ENCODE assay signal across 28 cellular contexts in the genomic region with DNA sequence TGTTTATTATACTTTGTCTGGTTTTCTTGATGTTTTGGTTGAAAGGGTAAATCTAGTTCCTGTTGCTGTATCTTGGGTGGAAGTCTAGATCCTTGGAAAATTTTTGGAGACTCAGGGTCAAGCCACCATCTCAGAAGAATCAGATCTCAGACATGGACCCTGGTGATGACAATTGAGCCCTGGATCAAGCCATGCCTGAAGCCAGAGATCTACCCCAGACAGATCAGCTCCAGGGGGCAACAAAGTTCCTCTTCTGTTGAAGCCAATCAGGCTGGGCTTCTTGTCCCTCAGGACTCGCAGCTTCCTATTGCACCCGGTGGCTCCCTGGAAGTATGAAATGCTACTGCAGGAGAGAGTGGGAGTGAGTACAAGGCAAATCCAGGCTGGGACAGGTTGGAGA.
"Had no signal": no experiment of that assay in that cellular context is flagged by ENCODE, and none has a peak within 500 bp of the region (broad histone marks: within the 10 kb centered on the region; RNA-seq: fewer than 3 reads in every experiment).

No MANE protein-coding gene starts in this region.

- H3K4me3 ChIP-seq: MG63 had no signal

- H3K4me1 Mint-ChIP-seq: activated CD4-positive, alpha-beta memory T cell treated with anti-CD3 and anti-CD28 coated beads, Interleukin-2, amount 10 ng/mL, durations not matched to agents 7 days and 5 days; activated CD8-positive, alpha-beta memory T cell treated with anti-CD3 and anti-CD28 coated beads, Interleukin-2, amount 10 ng/mL, durations not matched to agents 7 days and 5 days; activated naive CD4-positive, alpha-beta T cell treated with anti-CD3 and anti-CD28 coated beads, Interleukin-2, amount 10 ng/mL, durations not matched to agents 7 days and 5 days; activated naive CD8-positive, alpha-beta T cell treated with anti-CD3 and anti-CD28 coated beads, Interleukin-2, amount 50 U/mL, for 24 hours; brain had no signal

- H3K27ac ChIP-seq: WERI-Rb-1 had no signal

- H3K4me3 Mint-ChIP-seq: activated CD4-positive, alpha-beta memory T cell treated with anti-CD3 and anti-CD28 coated beads, Interleukin-2, amount 10 ng/mL, durations not matched to agents 7 days and 5 days; activated CD8-positive, alpha-beta memory T cell treated with anti-CD3 and anti-CD28 coated beads, Interleukin-2, amount 10 ng/mL, durations not matched to agents 7 days and 5 days; activated naive CD4-positive, alpha-beta T cell treated with anti-CD3 and anti-CD28 coated beads, Interleukin-2, amount 10 ng/mL, durations not matched to agents 7 days and 5 days; activated naive CD8-positive, alpha-beta T cell; activated naive CD8-positive, alpha-beta T cell treated with anti-CD3 and anti-CD28 coated beads, Interleukin-2, amount 50 U/mL, for 24 hours; brain had no signal

- H3K36me3 Mint-ChIP-seq: activated naive CD4-positive, alpha-beta T cell treated with anti-CD3 and anti-CD28 coated beads, Interleukin-2, amount 10 ng/mL, durations not matched to agents 7 days and 5 days; brain had no signal

- H3K27ac Mint-ChIP-seq: activated CD4-positive, alpha-beta memory T cell treated with anti-CD3 and anti-CD28 coated beads, Interleukin-2, amount 10 ng/mL, durations not matched to agents 7 days and 5 days; activated CD8-positive, alpha-beta memory T cell treated with anti-CD3 and anti-CD28 coated beads, Interleukin-2, amount 10 ng/mL, durations not matched to agents 7 days and 5 days; activated naive CD4-positive, alpha-beta T cell treated with anti-CD3 and anti-CD28 coated beads, Interleukin-2, amount 10 ng/mL, durations not matched to agents 7 days and 5 days; activated naive CD8-positive, alpha-beta T cell; activated naive CD8-positive, alpha-beta T cell treated with anti-CD3 and anti-CD28 coated beads, Interleukin-2, amount 50 U/mL, for 24 hours had no signal

- ATAC-seq: activated CD8-positive, alpha-beta memory T cell treated with anti-CD3 and anti-CD28 coated beads, Interleukin-2, amount 10 ng/mL, durations not matched to agents 7 days and 5 days; activated naive CD8-positive, alpha-beta T cell treated with anti-CD3 and anti-CD28 coated beads, Interleukin-2, amount 50 U/mL, for 24 hours; Panc1 had no signal

- DNase-seq: activated CD4-positive, alpha-beta memory T cell treated with anti-CD3 and anti-CD28 coated beads, Interleukin-2, amount 10 ng/mL, durations not matched to agents 7 days and 5 days; activated CD4-positive, alpha-beta T cell treated with anti-CD3 and anti-CD28 coated beads for 1 hour; activated CD4-positive, alpha-beta T cell treated with anti-CD3 and anti-CD28 coated beads for 48 hours; activated CD4-positive, CD25-positive, alpha-beta regulatory T cell; activated CD8-positive, alpha-beta memory T cell treated with anti-CD3 and anti-CD28 coated beads for 24 hours; activated CD8-positive, alpha-beta memory T cell treated with anti-CD3 and anti-CD28 coated beads, Interleukin-2, amount 10 ng/mL, durations not matched to agents 7 days and 5 days; activated CD8-positive, alpha-beta memory T cell treated with anti-CD3 and anti-CD28 coated beads, Interleukin-2, amount 50 U/mL, for 48 hours; activated effector memory CD4-positive, alpha-beta T cell treated with Interleukin-2 at 50 U/mL for 16 hours; activated naive CD4-positive, alpha-beta T cell treated with anti-CD3 and anti-CD28 coated beads, Interleukin-2, amount 10 ng/mL, durations not matched to agents 7 days and 5 days; activated naive CD8-positive, alpha-beta T cell treated with anti-CD3 and anti-CD28 coated beads, Interleukin-2, amount 50 U/mL, for 24 hours; activated T-cell treated with anti-CD3 and anti-CD28 coated beads, Interleukin-2, amount 50 U/mL, for 48 hours; anterior cingulate cortex; Kasumi-1; KG1; MG63; NCI-H1048; NCI-H1105 treated with DMSO at 0.1 percent for 48 hours; NCI-H1436; NCI-H1694; NCI-H1930; NCI-H2081 treated with DMSO at 0.1 percent for 48 hours; NCI-H345; NCI-H524 treated with DMSO at 0.1 percent for 48 hours; T1000; WERI-Rb-1 had no signal

- H3K27me3 Mint-ChIP-seq: activated CD8-positive, alpha-beta memory T cell treated with anti-CD3 and anti-CD28 coated beads, Interleukin-2, amount 10 ng/mL, durations not matched to agents 7 days and 5 days had no signal

- H3K36me3 ChIP-seq: MG63, WERI-Rb-1 had no signal
